In the genomic region with DNA sequence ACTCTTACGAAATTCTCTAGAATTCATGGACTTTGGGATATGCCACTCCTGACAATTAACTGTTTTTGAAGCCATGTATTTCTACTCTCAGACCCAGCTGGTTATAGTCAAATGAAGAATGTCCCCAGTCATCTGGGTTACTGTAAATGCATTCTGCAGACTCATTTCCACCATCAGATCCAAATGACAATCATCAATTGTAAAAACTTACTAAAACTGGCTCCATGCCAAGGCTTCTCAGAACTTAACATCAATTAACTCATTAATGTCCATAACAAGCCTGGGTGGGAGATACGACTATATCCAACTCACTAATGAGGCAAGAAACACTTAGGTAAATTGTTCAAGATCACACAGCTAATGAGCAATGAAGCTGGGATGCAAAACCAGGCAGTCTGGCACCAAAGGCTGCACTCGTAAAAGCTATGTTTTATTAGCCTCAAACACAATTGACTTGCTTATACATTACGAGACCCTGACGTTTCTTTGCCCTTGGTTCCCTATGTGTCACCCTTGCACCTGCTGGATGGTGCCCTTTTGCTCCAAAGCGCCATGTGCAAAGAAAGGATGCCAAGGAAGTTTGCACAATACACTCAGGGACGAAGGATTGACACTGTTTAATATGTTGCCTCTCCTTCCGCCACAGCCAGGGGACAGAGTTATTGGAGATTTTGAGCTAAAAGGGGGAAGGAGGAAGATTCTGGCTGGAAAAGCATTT, we compare ENCODE assay signal across 14 cellular contexts.
DNase-seq lines count a peak whose midpoint lies in the region; ATAC-seq, FAIRE-seq and TF ChIP-seq lines count a peak whose summit lies in the region.
"Had no signal": no experiment of that assay in that cellular context is flagged by ENCODE, and none has a peak within 500 bp of the region (broad histone marks: within the 10 kb centered on the region; RNA-seq: fewer than 3 reads in every experiment).

No MANE protein-coding gene starts in this region.

- TF ChIP-seq CTCF in body of pancreas (IDR thresholded peaks at IDR 0.05): no peak
- no peak for TF ChIP-seq CTCF in mucosa of descending colon (IDR thresholded peaks at IDR 0.05)

- no peaks in the 10 kb centered on the region for H3K36me3 ChIP-seq in body of pancreas (replicated peaks in 1 of 2; ENCODE audit: insufficient read depth in 1 of 2, low read depth in 2 of 2)
- no peaks in the 10 kb centered on the region for H3K36me3 ChIP-seq in mucosa of descending colon (ENCODE audit: low read depth)

- H3K4me3 ChIP-seq in body of pancreas: no peak overlapping the region
- H3K4me3 ChIP-seq in mucosa of descending colon: no peak overlapping the region
- H3K4me3 ChIP-seq: gastroesophageal sphincter, SJCRH30, smooth muscle cell, testis had no signal

- H3K4me1 ChIP-seq in body of pancreas: peaks cover 24% of the 10 kb centered on the region
- H3K4me1 ChIP-seq in mucosa of descending colon (ENCODE audit: low read depth): peaks cover 4% of the 10 kb centered on the region

- ATAC-seq in body of pancreas (peak; percentile 27), mucosa of descending colon (peak; percentile 48)
- ATAC-seq: stimulated activated memory B cell treated with anti-CD40 and anti-IgM and Interleukin-4, amounts not matched to agents 10 μg/mL and 1 μg/mL and 100 μg/mL, for 72 hours had no signal

- no peak for TF ChIP-seq POLR2A in body of pancreas (IDR thresholded peaks at IDR 0.05)

- 26 to 36% methylated on average over 8 of the region's 8 CpGs for WGBS in body of pancreas, 2 donors

- no peaks in the 10 kb centered on the region for H3K27me3 ChIP-seq in body of pancreas
- H3K27me3 ChIP-seq: gastroesophageal sphincter, SJCRH30, testis had no signal

- peak; percentile 36 for DNase-seq in DMS153 (lab: John Stamatoyannopoulos, UW)
- DNase-seq in GM19239 (ENCODE audit: insufficient read length, low spot score): no peak
- DNase-seq in body of pancreas: peak in 3 of 4 donors; percentile 33 to 35 (median 34)
- no peak for DNase-seq in mucosa of descending colon
- no peak for DNase-seq in frontal cortex (ENCODE audit: low spot score in 2 of 2)
- DNase-seq in H4 (ENCODE audit: low spot score): no peak
- DNase-seq in NCI-H1092 treated with DMSO at 0.1 percent for 48 hours (lab: John Stamatoyannopoulos, UW): no peak
- DNase-seq: DMS79, NCI-H524 treated with DMSO at 0.1 percent for 48 hours had no signal

- no peaks in the 10 kb centered on the region for H3K9me3 ChIP-seq in body of pancreas
- no peaks in the 10 kb centered on the region for H3K9me3 ChIP-seq in mucosa of descending colon
- H3K9me3 ChIP-seq: gastroesophageal sphincter, SJCRH30, testis had no signal

- intact Hi-C loops in body of pancreas (cut with DNase I) (loop anchor here (5.0 kb wide), 2 partner anchors 711 to 761 kb away; no protein-coding TSS in a partner anchor), mucosa of descending colon (cut with DNase I, micrococcal nuclease) (no loop called here)

- no peak overlapping the region for H3K27ac ChIP-seq in body of pancreas
- H3K27ac ChIP-seq: SJCRH30, testis had no signal

- FAIRE-seq in GM19239 (lab: Jason Lieb, UNC): peak; percentile 40
- no peak for FAIRE-seq in frontal cortex (lab: Jason Lieb, UNC)

Comparison
In these comparisons a context has a peak if more than half of its experiments do, and no peak if none do; other contexts are left out.
1. DNase-seq: peak in DMS153 (single experiment) and body of pancreas (3 of 4); none in GM19239 (single experiment), mucosa of descending colon (0 of 3), frontal cortex (0 of 2), H4 (single experiment) and NCI-H1092 treated with DMSO at 0.1 percent for 48 hours (single experiment).